Comparison of ENCODE assay signal across 15 cellular contexts in the genomic region with DNA sequence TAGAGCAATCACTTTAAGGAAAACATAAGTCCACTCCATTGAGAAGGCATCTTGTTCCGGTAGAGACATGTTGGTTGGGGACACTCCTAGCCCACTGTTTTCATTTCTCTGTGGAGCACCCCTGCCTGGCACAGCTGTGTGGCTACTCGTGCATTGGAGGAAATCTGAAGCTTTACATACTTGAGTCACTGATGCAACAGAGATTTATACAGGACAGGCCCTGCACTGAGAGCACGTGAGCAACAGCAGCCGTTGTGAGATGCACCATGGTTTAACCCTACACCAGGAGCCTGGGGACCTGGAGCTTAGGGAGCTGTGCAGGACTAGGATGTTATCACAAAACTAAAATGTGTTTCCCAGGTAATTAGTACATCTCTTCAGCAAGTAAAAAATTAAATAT.
DNase-seq lines count a peak whose midpoint lies in the region; ATAC-seq and TF ChIP-seq lines count a peak whose summit lies in the region.
"Had no signal": no experiment of that assay in that cellular context is flagged by ENCODE, and none has a peak within 500 bp of the region (broad histone marks: within the 10 kb centered on the region; RNA-seq: fewer than 3 reads in every experiment).

No MANE protein-coding gene starts in this region.

- no TSS peak for BruUV-seq in OCI-LY7 (replicated peaks; lab: Mats Ljungman, UMichigan)

- no peaks in the 10 kb centered on the region for H3K36me3 Mint-ChIP-seq in endodermal cell (ENCODE audit: low read depth)
- H3K36me3 Mint-ChIP-seq in naive thymus-derived CD8-positive, alpha-beta T cell = peaks cover 0 to 5% (median 0%) of the 10 kb centered on the region in 3 donors
- H3K36me3 Mint-ChIP-seq: CD4-positive, alpha-beta memory T cell had no signal

- peaks cover 16% of the 10 kb centered on the region for H3K4me1 ChIP-seq in OCI-LY7 (ENCODE audit: insufficient read depth, low read length, poor library complexity, severe bottlenecking)
- H3K4me1 ChIP-seq in endodermal cell (ENCODE audit: control insufficient read depth, insufficient read depth, low read length) = no peaks in the 10 kb centered on the region
- no peaks in the 10 kb centered on the region for H3K4me1 ChIP-seq in vagina
- H3K4me1 ChIP-seq: HAP-1 had no signal

- H3K4me3 ChIP-seq in OCI-LY7 (ENCODE audit: low read depth, low read length, poor library complexity, severe bottlenecking) (no peak overlapping the region), endodermal cell (ENCODE audit: low read length) (no peak overlapping the region), vagina (no peak overlapping the region)
- H3K4me3 ChIP-seq: GM12878, HAP-1 had no signal

- DNase-seq in OCI-LY7 (ENCODE audit: low spot score) (peak; percentile 14), endodermal cell (peak; percentile 23), posterior vena cava (ENCODE audit: low spot score) (peak; percentile 32), vagina (ENCODE audit: extremely low spot score in 2 of 2) (peak; percentile 49 to 77), NOMO-1 treated with DMSO at 0.1 percent for 48 hours (lab: John Stamatoyannopoulos, UW; ENCODE audit: unreplicated experiment) (no peak)
- no peak for DNase-seq in naive thymus-derived CD8-positive, alpha-beta T cell
- DNase-seq: C1 segment of cervical spinal cord; CD4-positive, alpha-beta memory T cell; DMS79; GOT3; HFFc6 had no signal

- H4K20me1 ChIP-seq in OCI-LY7 (ENCODE audit: insufficient read depth, low read length) = no peaks in the 10 kb centered on the region

- no peak overlapping the region for H3K27ac Mint-ChIP-seq in endodermal cell
- no peak overlapping the region for H3K27ac Mint-ChIP-seq in naive thymus-derived CD8-positive, alpha-beta T cell
- H3K27ac Mint-ChIP-seq: B cell; CD4-positive, alpha-beta memory T cell; HFFc6 had no signal

- no peaks in the 10 kb centered on the region for H3K4me1 Mint-ChIP-seq in endodermal cell
- H3K4me1 Mint-ChIP-seq in naive thymus-derived CD8-positive, alpha-beta T cell = peaks cover 0 to 3% (median 0%) of the 10 kb centered on the region in 4 donors
- H3K4me1 Mint-ChIP-seq: B cell; CD4-positive, alpha-beta memory T cell had no signal

- no peaks in the 10 kb centered on the region for H3K79me2 ChIP-seq in OCI-LY7 (ENCODE audit: insufficient read depth, low read depth, low read length)

- no peaks in the 10 kb centered on the region for H3K27me3 ChIP-seq in endodermal cell (ENCODE audit: control insufficient read depth, insufficient read depth, low read length, poor library complexity, severe bottlenecking)
- H3K27me3 ChIP-seq in vagina = no peaks in the 10 kb centered on the region

- peaks cover 3% of the 10 kb centered on the region for H3K27me3 Mint-ChIP-seq in endodermal cell (ENCODE audit: insufficient read depth)
- H3K27me3 Mint-ChIP-seq in naive thymus-derived CD8-positive, alpha-beta T cell = peaks cover 0 to 11% (median 4%) of the 10 kb centered on the region in 5 donors
- H3K27me3 Mint-ChIP-seq: B cell; CD4-positive, alpha-beta memory T cell had no signal

- peaks cover under 1% of the 10 kb centered on the region for H3K9me3 Mint-ChIP-seq in endodermal cell
- H3K9me3 Mint-ChIP-seq in naive thymus-derived CD8-positive, alpha-beta T cell = peaks cover 0 to 11% (median 4%) of the 10 kb centered on the region in 9 donors

- H3K9me2 ChIP-seq in OCI-LY7 (ENCODE audit: insufficient read depth, low read length) = no peaks in the 10 kb centered on the region

- POLR2A ChIA-PET in OCI-LY7 (lab: Charles Lee) = no interaction called here
- POLR2A ChIA-PET in naive thymus-derived CD8-positive, alpha-beta T cell (lab: Charles Lee) = no interaction called here

- H3K4me3 Mint-ChIP-seq in endodermal cell = no peak overlapping the region
- no peak overlapping the region for H3K4me3 Mint-ChIP-seq in naive thymus-derived CD8-positive, alpha-beta T cell
- H3K4me3 Mint-ChIP-seq: B cell; CD4-positive, alpha-beta memory T cell; HFFc6 had no signal

- H3K9ac ChIP-seq in endodermal cell (ENCODE audit: extremely low read depth, low read length, poor library complexity, severe bottlenecking) = no peak overlapping the region

- no peak overlapping the region for H3K4me2 ChIP-seq in OCI-LY7 (ENCODE audit: low read length)

- H3K27ac ChIP-seq in OCI-LY7 (ENCODE audit: low read depth, low read length, poor library complexity, severe bottlenecking) (no peak overlapping the region), endodermal cell (ENCODE audit: low read depth, low read length) (no peak overlapping the region), vagina (no peak overlapping the region)

- H3K36me3 ChIP-seq in OCI-LY7 (ENCODE audit: insufficient read depth, low read length) (no peaks in the 10 kb centered on the region), endodermal cell (ENCODE audit: control insufficient read depth, insufficient read depth, low read length) (no peaks in the 10 kb centered on the region), vagina (no peaks in the 10 kb centered on the region)
- H3K36me3 ChIP-seq: HAP-1 had no signal

- ATAC-seq in GM18858 (IDR thresholded peaks at IDR 0.05; ENCODE audit: unreplicated experiment) = no peak
- ATAC-seq in naive thymus-derived CD8-positive, alpha-beta T cell = no peak
- ATAC-seq: GM12878 had no signal

- no peak for TF ChIP-seq POLR2A in vagina (IDR thresholded peaks at IDR 0.05)

- WGBS in endodermal cell (ENCODE audit: insufficient coverage in 1 of 2, insufficient read length in 1 of 2), 2 experiments = 87 to 89% methylated on average over 4 of the region's 4 CpGs

- intact Hi-C loops in OCI-LY7 (cut with micrococcal nuclease; ENCODE audit: unreplicated experiment) = no loop called here
- intact Hi-C loops in posterior vena cava (cut with DNase I) = no loop called here
- intact Hi-C loops in vagina (cut with DNase I) = no loop called here

- CTCF ChIA-PET in OCI-LY7 (lab: Charles Lee; ENCODE audit: unreplicated experiment) = no interaction called here

- H3K9me3 ChIP-seq in OCI-LY7 (ENCODE audit: low read length) (no peaks in the 10 kb centered on the region), endodermal cell (ENCODE audit: control insufficient read depth, low read length) (no peaks in the 10 kb centered on the region), vagina (no peaks in the 10 kb centered on the region)
- H3K9me3 ChIP-seq: HAP-1 had no signal

- TF ChIP-seq CTCF in OCI-LY7 (conservative IDR thresholded peaks at IDR 0.05; ENCODE audit: low read length) (no peak), endodermal cell (conservative IDR thresholded peaks at IDR 0.05) (no peak), vagina (IDR thresholded peaks at IDR 0.05) (no peak)

- no peak overlapping the region for H2AFZ ChIP-seq in OCI-LY7 (ENCODE audit: low read length)

Comparison
In these comparisons a context has a peak if more than half of its experiments do, and no peak if none do; other contexts are left out.
1. DNase-seq: peak in OCI-LY7 (single experiment), endodermal cell (single experiment), posterior vena cava (single experiment) and vagina (2 of 2); none in NOMO-1 treated with DMSO at 0.1 percent for 48 hours (single experiment) and naive thymus-derived CD8-positive, alpha-beta T cell (0 of 10).